In the genomic region with DNA sequence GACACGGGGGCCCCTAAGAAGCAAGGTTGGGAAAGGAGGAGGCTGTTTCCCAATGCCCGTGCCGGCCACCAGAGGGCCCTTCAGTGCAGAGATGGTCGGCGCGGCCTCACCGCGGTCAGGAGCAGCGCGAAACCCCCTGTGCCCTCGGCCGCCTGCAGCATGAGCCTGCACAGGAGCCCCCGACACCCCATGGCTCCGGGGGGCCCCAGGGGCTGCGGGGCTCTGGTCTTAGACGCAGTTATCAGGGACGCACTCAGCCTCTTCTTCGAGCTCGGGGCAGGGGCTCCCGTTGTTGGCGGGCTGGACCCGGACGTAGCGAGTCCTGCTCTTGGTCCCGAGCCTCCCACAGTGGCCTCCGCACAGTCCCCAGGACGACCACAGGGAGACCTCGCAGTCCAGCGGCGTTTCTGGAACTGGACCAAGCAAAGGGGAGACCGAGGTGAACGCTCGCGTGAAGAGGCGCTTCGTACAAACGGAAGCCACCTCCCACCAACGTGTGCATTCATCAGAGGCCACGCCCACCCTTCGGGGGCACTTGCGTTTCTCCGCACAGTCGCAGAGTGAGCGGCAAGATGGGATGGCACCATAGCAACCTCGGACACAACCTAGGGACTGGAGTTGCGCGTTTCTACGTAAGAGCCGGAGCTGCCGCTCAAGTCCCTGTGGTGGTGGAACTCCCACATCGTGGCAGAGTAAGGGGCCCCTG, we compare ENCODE assay signal across 8 cellular contexts. TPM values are rescaled to one million over a fixed set of nuclear protein-coding genes. Genes with fewer than 3 reads are reported as not detected.
DNase-seq lines count a peak whose midpoint lies in the region; ATAC-seq and TF ChIP-seq lines count a peak whose summit lies in the region.

No MANE protein-coding gene starts in this region.

- peaks cover 3% of the 10 kb centered on the region; the same call in 1 of the 2 replicates for H3K27me3 ChIP-seq in BJ (ENCODE audit: control insufficient read depth, insufficient read depth, low read length)

- H3K4me1 Mint-ChIP-seq in activated CD8-positive, alpha-beta T cell treated with anti-CD3 and anti-CD28 coated beads for 36 hours (ENCODE audit: low read depth): peaks cover 33% of the 10 kb centered on the region
- H3K4me1 Mint-ChIP-seq in effector memory CD8-positive, alpha-beta T cell (ENCODE audit: low read depth in 2 of 2): peaks cover 26 to 32% of the 10 kb centered on the region in 2 donors

- intact Hi-C loops in activated CD8-positive, alpha-beta T cell treated with anti-CD3 and anti-CD28 coated beads for 36 hours (cut with micrococcal nuclease): loop anchor here (5.0 kb wide), 1 partner anchor 120 kb away; a partner anchor contains a TSS

- peak; percentile 87 for ATAC-seq in GM19324 (IDR thresholded peaks at IDR 0.05; ENCODE audit: low FRiP score, unreplicated experiment)
- peak; percentile 66 for ATAC-seq in HG03469 (IDR thresholded peaks at IDR 0.05; ENCODE audit: unreplicated experiment)
- peak; percentile 92 for ATAC-seq in activated CD8-positive, alpha-beta T cell treated with anti-CD3 and anti-CD28 coated beads for 36 hours
- peak; percentile 81 for ATAC-seq in effector memory CD8-positive, alpha-beta T cell (replicated peaks)

- no peak for DNase-seq in BJ (ENCODE audit: low read depth)
- DNase-seq in NCI-H82 treated with DMSO at 0.1 percent for 48 hours (lab: John Stamatoyannopoulos, UW; ENCODE audit: unreplicated experiment): peak; percentile 10
- peak; percentile 97 for DNase-seq in activated CD8-positive, alpha-beta T cell treated with anti-CD3 and anti-CD28 coated beads for 36 hours
- DNase-seq in effector memory CD8-positive, alpha-beta T cell: peak; percentile 86 to 93 (median 86)
- DNase-seq in mesenteric fat pad (ENCODE audit: low spot score): peak; percentile 93
- DNase-seq in stimulated activated CD8-positive, alpha-beta memory T cell treated with anti-CD3 and anti-CD28 coated beads, Interleukin-15, amount 100 ng/mL, for 1 hour (ENCODE audit: low read depth): peak; percentile 81

- peak overlapping the region; percentile 76 for H3K4me3 Mint-ChIP-seq in activated CD8-positive, alpha-beta T cell treated with anti-CD3 and anti-CD28 coated beads for 36 hours
- H3K4me3 Mint-ChIP-seq in effector memory CD8-positive, alpha-beta T cell: peak overlapping the region; percentile 86 to 92

- peaks cover 3% of the 10 kb centered on the region for H3K36me3 ChIP-seq in BJ (ENCODE audit: control insufficient read depth, insufficient read depth, low read length)

- CTCF ChIA-PET in BJ (lab: Yijun Ruan, JAX): interaction anchor here (0.6 to 5.3 kb wide), 21 partner anchors 10 to 133 kb away, joined by 3 to 71 read pairs (median 3); no protein-coding TSS in a partner anchor
- CTCF ChIA-PET in activated CD8-positive, alpha-beta T cell treated with anti-CD3 and anti-CD28 coated beads for 36 hours (lab: Charles Lee): interaction anchor here (0.6 to 4.7 kb wide), 29 partner anchors 8 to 189 kb away, joined by 3 to 39 read pairs (median 5); no protein-coding TSS in a partner anchor

- peaks cover 13% of the 10 kb centered on the region for H3K27me3 Mint-ChIP-seq in activated CD8-positive, alpha-beta T cell treated with anti-CD3 and anti-CD28 coated beads for 36 hours
- H3K27me3 Mint-ChIP-seq in effector memory CD8-positive, alpha-beta T cell: peaks cover 0 to 7% of the 10 kb centered on the region in 2 donors

- peak overlapping the region; percentile 43 for H3K4me3 ChIP-seq in BJ (ENCODE audit: low read depth, low read length)

- peak; percentile 94 for TF ChIP-seq CTCF in BJ (IDR thresholded peaks at IDR 0.05; ENCODE audit: insufficient read depth, low read depth, low read length)
- peak; percentile 96 for TF ChIP-seq CTCF in activated CD8-positive, alpha-beta T cell treated with anti-CD3 and anti-CD28 coated beads for 36 hours (IDR thresholded peaks at IDR 0.05)

- POLR2A ChIA-PET in BJ (lab: Charles Lee): no interaction called here
- POLR2A ChIA-PET in activated CD8-positive, alpha-beta T cell treated with anti-CD3 and anti-CD28 coated beads for 36 hours (lab: Charles Lee): interaction anchor here (0.7 to 2.4 kb wide), 12 partner anchors 11 to 122 kb away, joined by 3 to 11 read pairs (median 4); no protein-coding TSS in a partner anchor

- H3K27ac Mint-ChIP-seq in activated CD8-positive, alpha-beta T cell treated with anti-CD3 and anti-CD28 coated beads for 36 hours: peak overlapping the region; percentile 83
- H3K27ac Mint-ChIP-seq in effector memory CD8-positive, alpha-beta T cell: peak overlapping the region; percentile 79 to 91

- no peaks in the 10 kb centered on the region for H3K9me3 Mint-ChIP-seq in activated CD8-positive, alpha-beta T cell treated with anti-CD3 and anti-CD28 coated beads for 36 hours
- no peaks in the 10 kb centered on the region for H3K9me3 Mint-ChIP-seq in effector memory CD8-positive, alpha-beta T cell

- H3K36me3 Mint-ChIP-seq in activated CD8-positive, alpha-beta T cell treated with anti-CD3 and anti-CD28 coated beads for 36 hours (ENCODE audit: low read depth): no peaks in the 10 kb centered on the region
- H3K36me3 Mint-ChIP-seq in effector memory CD8-positive, alpha-beta T cell (ENCODE audit: insufficient read depth): peaks cover 33% of the 10 kb centered on the region

RNA-seq across cellular contexts. Expression of a gene that starts 5.0 kb away (rescaled TPM):
- 8.8 and 11.6 TPM in 2 replicates for polyA plus RNA-seq in BJ (2011; rRNA removed)
- polyA minus RNA-seq in BJ (2011; rRNA and poly(A)+ RNA removed): 3.0 and 4.2 TPM in 2 replicates
- 10 to 100 TPM in 1 of 2 experiments, 1 to 10 TPM in 1; 9.9 to 10.5 TPM for total RNA-seq in activated CD8-positive, alpha-beta T cell treated with anti-CD3 and anti-CD28 coated beads for 36 hours
- total RNA-seq in mesenteric fat pad: 27.3 TPM

RNA-seq across cellular contexts. Expression of a gene that starts 54.0 kb away (rescaled TPM):
- 2.9 TPM in 2 replicates for polyA plus RNA-seq in BJ (2011; rRNA removed)
- 0.57 and 2.0 TPM in 2 replicates for polyA minus RNA-seq in BJ (2011; rRNA and poly(A)+ RNA removed)
- total RNA-seq in activated CD8-positive, alpha-beta T cell treated with anti-CD3 and anti-CD28 coated beads for 36 hours: 1 to 10 TPM; 3.0 to 3.3 TPM
- 4.2 TPM for total RNA-seq in mesenteric fat pad
